In the genomic region with DNA sequence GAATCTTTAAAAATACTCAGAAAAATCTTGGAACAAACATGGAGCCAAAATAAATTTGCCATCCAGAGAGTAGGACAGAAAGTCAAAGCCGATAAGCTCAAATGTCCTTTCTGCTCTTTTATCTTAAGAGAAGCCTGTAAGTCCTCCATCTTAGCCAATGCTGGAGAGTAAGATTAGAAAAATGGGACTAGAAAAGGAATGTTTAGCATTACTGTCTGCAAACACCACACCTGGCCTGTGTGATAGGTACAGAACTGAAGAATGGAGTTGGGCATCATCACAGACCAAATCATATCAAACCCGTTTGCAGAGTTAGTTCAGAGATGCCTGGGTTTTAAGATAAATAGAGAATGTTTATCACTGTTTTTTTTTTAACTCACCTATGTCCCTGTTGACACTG, we compare ENCODE assay signal across 30 cellular contexts.
"Had no signal": no experiment of that assay in that cellular context is flagged by ENCODE, and none has a peak within 500 bp of the region (broad histone marks: within the 10 kb centered on the region; RNA-seq: fewer than 3 reads in every experiment).

No MANE protein-coding gene starts in this region.

- H3K27me3 Mint-ChIP-seq: naive thymus-derived CD8-positive, alpha-beta T cell; stimulated activated naive CD8-positive, alpha-beta T cell treated with anti-CD3 and anti-CD28 coated beads, Interleukin-15, Interleukin-2, amounts not matched to agents 100 ng/mL and 50 ng/mL, for 24 hours had no signal

- H3K9me3 ChIP-seq: left lung, lower lobe of right lung, pancreas, prostate gland, tibial nerve, upper lobe of left lung, vagina had no signal

- H3K4me1 Mint-ChIP-seq: immature natural killer cell, nephron, neural crest cell had no signal

- H3K27ac Mint-ChIP-seq: immature natural killer cell; naive thymus-derived CD8-positive, alpha-beta T cell; nephron; stimulated activated effector memory CD8-positive, alpha-beta T cell treated with anti-CD3 and anti-CD28 coated beads, Interleukin-12 subunit alpha, Interleukin-12 subunit beta, amount 100 ng/mL, for 72 hours; stimulated activated naive CD8-positive, alpha-beta T cell treated with anti-CD3 and anti-CD28 coated beads, Interleukin-15, Interleukin-2, amounts not matched to agents 100 ng/mL and 50 ng/mL, for 24 hours had no signal

- H3K27ac ChIP-seq: left lung, lower lobe of right lung, pancreas, prostate gland, skin epidermis, tibial nerve, upper lobe of left lung, vagina had no signal

- H3K4me3 ChIP-seq: left lung, lower lobe of right lung, pancreas, prostate gland, skin epidermis, tibial nerve, upper lobe of left lung, vagina had no signal

- H3K4me1 ChIP-seq: left lung, lower lobe of right lung, prostate gland, tibial nerve, vagina had no signal

- H3K27me3 ChIP-seq: left lung, pancreas, tibial nerve, upper lobe of left lung, vagina had no signal

- H3K4me3 Mint-ChIP-seq: immature natural killer cell; naive thymus-derived CD8-positive, alpha-beta T cell; nephron; neural crest cell; stimulated activated effector memory CD8-positive, alpha-beta T cell treated with anti-CD3 and anti-CD28 coated beads, Interleukin-12 subunit alpha, Interleukin-12 subunit beta, amount 100 ng/mL, for 72 hours; stimulated activated naive CD8-positive, alpha-beta T cell treated with anti-CD3 and anti-CD28 coated beads, Interleukin-15, Interleukin-2, amounts not matched to agents 100 ng/mL and 50 ng/mL, for 24 hours had no signal

- H3K36me3 ChIP-seq: left lung, lower lobe of right lung, pancreas, prostate gland, tibial nerve, upper lobe of left lung, vagina had no signal

- H3K9me3 Mint-ChIP-seq: immature natural killer cell; naive thymus-derived CD8-positive, alpha-beta T cell; nephron; neural crest cell; stimulated activated effector memory CD8-positive, alpha-beta T cell treated with anti-CD3 and anti-CD28 coated beads, Interleukin-12 subunit alpha, Interleukin-12 subunit beta, amount 100 ng/mL, for 72 hours; stimulated activated naive CD8-positive, alpha-beta T cell treated with anti-CD3 and anti-CD28 coated beads, Interleukin-15, Interleukin-2, amounts not matched to agents 100 ng/mL and 50 ng/mL, for 24 hours had no signal

- ATAC-seq: left lung; lower lobe of right lung; naive thymus-derived CD8-positive, alpha-beta T cell; right cardiac atrium; sciatic nerve; stimulated activated effector memory CD8-positive, alpha-beta T cell treated with anti-CD3 and anti-CD28 coated beads, Interleukin-12 subunit alpha, Interleukin-12 subunit beta, amount 100 ng/mL, for 72 hours had no signal

- DNase-seq: hypothalamus; immature natural killer cell; kidney; left colon; left lung; lower lobe of right lung; mammary epithelial cell; mesenchymal stem cell; naive thymus-derived CD8-positive, alpha-beta T cell; nucleus accumbens; pancreas; posterior cingulate gyrus; retina; right cardiac atrium; stimulated activated CD4-positive, alpha-beta T cell treated with anti-CD3 and anti-CD28 coated beads, Interleukin-12 subunit alpha, Interleukin-12 subunit beta, amount 100 ng/mL, for 4 hours; stimulated activated CD4-positive, alpha-beta T cell treated with anti-CD3 and anti-CD28 coated beads, Interleukin-15, amount 100 ng/mL, for 24 hours; stimulated activated CD4-positive, alpha-beta T cell treated with anti-CD3 and anti-CD28 coated beads, Interleukin-2, amount 100 ng/mL, for 24 hours; stimulated activated CD4-positive, alpha-beta T cell treated with anti-CD3 and anti-CD28 coated beads, Interleukin-4, amount 100 ng/mL, for 24 hours; stimulated activated naive CD4-positive, alpha-beta T cell; substantia nigra; upper lobe of left lung had no signal
